21 cellular contexts compared by ENCODE assay signal in genomic region chr4:76484654-76485053, GRCh38. TPM values are rescaled to one million over a fixed set of nuclear protein-coding genes. Genes with fewer than 3 reads are reported as not detected.
"Had no signal": no experiment of that assay in that cellular context is flagged by ENCODE, and none has a peak within 500 bp of the region (broad histone marks: within the 10 kb centered on the region; RNA-seq: fewer than 3 reads in every experiment).

No MANE protein-coding gene starts in this region.

- H3K4me3 ChIP-seq: body of pancreas, left lung, lung, spleen, thyroid gland had no signal

- H3K27ac Mint-ChIP-seq: activated CD8-positive, alpha-beta T cell treated with anti-CD3 and anti-CD28 coated beads, Interleukin-2, amount 10 ng/mL, durations not matched to agents 7 days and 5 days; activated naive CD8-positive, alpha-beta T cell treated with anti-CD3 and anti-CD28 coated beads, Interleukin-2, amount 50 U/mL, for 24 hours; activated T-helper 1 cell treated with anti-CD3 and anti-CD28 coated beads, Interleukin-12 subunit alpha, Interleukin-12 subunit beta, Interleukin-2, Interleukin-4 antibody, amounts not matched to agents 30 ng/mL and 10 ng/mL and 1 ng/mL, durations not matched to agents 14 hours and 24 hours and 36 hours; T-cell; T-helper 2 cell treated with Interferon-gamma antibody and Interleukin-4, amounts not matched to agents 5 μg/mL and 100 μg/mL, for 36 hours had no signal

- H3K4me1 ChIP-seq: left lung, spleen, thyroid gland had no signal

- H3K27me3 ChIP-seq: body of pancreas, foreskin keratinocyte, left lung, spleen, thyroid gland had no signal

- H3K4me3 Mint-ChIP-seq: activated CD8-positive, alpha-beta T cell treated with anti-CD3 and anti-CD28 coated beads, Interleukin-2, amount 10 ng/mL, durations not matched to agents 7 days and 5 days; activated naive CD8-positive, alpha-beta T cell treated with anti-CD3 and anti-CD28 coated beads, Interleukin-2, amount 50 U/mL, for 24 hours; activated T-helper 1 cell treated with anti-CD3 and anti-CD28 coated beads, Interleukin-12 subunit alpha, Interleukin-12 subunit beta, Interleukin-2, Interleukin-4 antibody, amounts not matched to agents 30 ng/mL and 10 ng/mL and 1 ng/mL, durations not matched to agents 14 hours and 24 hours and 36 hours; T-cell; T-helper 2 cell treated with Interferon-gamma antibody and Interleukin-4, amounts not matched to agents 5 μg/mL and 100 μg/mL, for 36 hours had no signal

- H3K9me3 ChIP-seq: body of pancreas, thyroid gland had no signal

- DNase-seq: activated CD4-positive, alpha-beta T cell treated with anti-CD3 and anti-CD28 coated beads, Interleukin-2, amount 50 U/mL, for 1 hour; activated CD4-positive, CD25-positive, alpha-beta regulatory T cell treated with anti-CD3 and anti-CD28 coated beads, Interleukin-2, amount 50 U/mL, for 72 hours; activated CD8-positive, alpha-beta T cell treated with anti-CD3 and anti-CD28 coated beads, Interleukin-2, amount 10 ng/mL, durations not matched to agents 7 days and 5 days; activated gamma-delta T cell; activated naive CD4-positive, alpha-beta T cell treated with anti-CD3 and anti-CD28 coated beads, Interleukin-2, amount 50 U/mL, for 16 hours; activated naive CD8-positive, alpha-beta T cell treated with anti-CD3 and anti-CD28 coated beads, Interleukin-2, amount 50 U/mL, for 24 hours; effector CD8-positive, alpha-beta T cell; foreskin keratinocyte; kidney glomerular epithelial cell; left lung; spleen; stimulated activated CD4-positive, alpha-beta T cell treated with anti-CD3 and anti-CD28 coated beads, Interleukin-4, amount 100 ng/mL, for 24 hours; stimulated activated naive CD8-positive, alpha-beta T cell treated with anti-CD3 and anti-CD28 coated beads, Interleukin-15, Interleukin-2, amounts not matched to agents 100 U/mL and 50 U/mL, for 24 hours; substantia nigra; T-cell had no signal

- H3K4me1 Mint-ChIP-seq: activated naive CD8-positive, alpha-beta T cell treated with anti-CD3 and anti-CD28 coated beads, Interleukin-2, amount 50 U/mL, for 24 hours; T-cell had no signal

- H3K27ac ChIP-seq: foreskin keratinocyte, left lung, spleen, thyroid gland, VCaP had no signal

- H3K36me3 ChIP-seq: left lung, spleen, thyroid gland had no signal

- ATAC-seq: activated CD8-positive, alpha-beta T cell treated with anti-CD3 and anti-CD28 coated beads, Interleukin-2, amount 10 ng/mL, durations not matched to agents 7 days and 5 days; activated naive CD8-positive, alpha-beta T cell treated with anti-CD3 and anti-CD28 coated beads, Interleukin-2, amount 50 U/mL, for 24 hours; left lung; stimulated activated naive CD8-positive, alpha-beta T cell treated with anti-CD3 and anti-CD28 coated beads, Interleukin-15, Interleukin-2, amounts not matched to agents 100 U/mL and 50 U/mL, for 24 hours; T-cell had no signal

RNA-seq across cellular contexts. Expression of gene SHROOM3, which starts 49.6 kb away (rescaled TPM):
- total RNA-seq: activated CD8-positive, alpha-beta T cell treated with anti-CD3 and anti-CD28 coated beads, Interleukin-2, amount 10 ng/mL, durations not matched to agents 7 days and 5 days had no signal
